ENCODE assay signal across 10 cellular contexts in genomic region chr14:55138091-55138490, GRCh38. TPM values are rescaled to one million over a fixed set of nuclear protein-coding genes. Genes with fewer than 3 reads are reported as not detected.
DNase-seq lines count a peak whose midpoint lies in the region; ATAC-seq and TF ChIP-seq lines count a peak whose summit lies in the region.
"Had no signal": no experiment of that assay in that cellular context is flagged by ENCODE, and none has a peak within 500 bp of the region (broad histone marks: within the 10 kb centered on the region; RNA-seq: fewer than 3 reads in every experiment).

No MANE protein-coding gene starts in this region.

- no peaks in the 10 kb centered on the region for H3K79me2 ChIP-seq in OCI-LY7 (ENCODE audit: insufficient read depth, low read depth, low read length)

- H3K4me2 ChIP-seq in OCI-LY7 (ENCODE audit: low read length) = no peak overlapping the region

- TF ChIP-seq CTCF in OCI-LY7 (conservative IDR thresholded peaks at IDR 0.05; ENCODE audit: low read length) = peak; percentile 61

- peaks cover 60% of the 10 kb centered on the region for H3K36me3 ChIP-seq in OCI-LY7 (ENCODE audit: insufficient read depth, low read length)
- H3K36me3 ChIP-seq in rectal smooth muscle tissue (ENCODE audit: control insufficient read depth, insufficient read depth, low read length) = peaks cover 27% of the 10 kb centered on the region

- H3K9me3 Mint-ChIP-seq in stimulated activated naive B cell treated with anti-CD40 and anti-IgM and Interleukin-4, amounts not matched to agents 10 μg/mL and 1 μg/mL and 100 μg/mL, for 72 hours = no peaks in the 10 kb centered on the region
- H3K9me3 Mint-ChIP-seq: central memory CD8-positive, alpha-beta T cell had no signal

- no peaks in the 10 kb centered on the region for H3K27me3 ChIP-seq in rectal smooth muscle tissue (ENCODE audit: control insufficient read depth, insufficient read depth, low read length)

- no TSS peak for BruUV-seq in OCI-LY7 (replicated peaks; lab: Mats Ljungman, UMichigan)

- peaks cover 16 to 25% of the 10 kb centered on the region in 2 donors for H3K36me3 Mint-ChIP-seq in stimulated activated naive B cell treated with anti-CD40 and anti-IgM and Interleukin-4, amounts not matched to agents 10 μg/mL and 1 μg/mL and 100 μg/mL, for 72 hours

- H3K4me1 ChIP-seq in OCI-LY7 (ENCODE audit: insufficient read depth, low read length, poor library complexity, severe bottlenecking) (no peaks in the 10 kb centered on the region), rectal smooth muscle tissue (ENCODE audit: control insufficient read depth, insufficient read depth, low read length) (peaks cover 17% of the 10 kb centered on the region)

- H2AFZ ChIP-seq in OCI-LY7 (ENCODE audit: low read length) = no peak overlapping the region

- H3K9me2 ChIP-seq in OCI-LY7 (ENCODE audit: insufficient read depth, low read length) = no peaks in the 10 kb centered on the region

- H3K9ac ChIP-seq in rectal smooth muscle tissue (ENCODE audit: low read length) = no peak overlapping the region

- H3K4me3 ChIP-seq in OCI-LY7 (ENCODE audit: low read depth, low read length, poor library complexity, severe bottlenecking) = no peak overlapping the region
- peak overlapping the region; percentile 31 for H3K4me3 ChIP-seq in rectal smooth muscle tissue (ENCODE audit: low read length)

- no peaks in the 10 kb centered on the region for H3K4me1 Mint-ChIP-seq in stimulated activated naive B cell treated with anti-CD40 and anti-IgM and Interleukin-4, amounts not matched to agents 10 μg/mL and 1 μg/mL and 100 μg/mL, for 72 hours
- H3K4me1 Mint-ChIP-seq: central memory CD8-positive, alpha-beta T cell had no signal

- no peaks in the 10 kb centered on the region for H4K20me1 ChIP-seq in OCI-LY7 (ENCODE audit: insufficient read depth, low read length)

- H3K27me3 Mint-ChIP-seq in stimulated activated naive B cell treated with anti-CD40 and anti-IgM and Interleukin-4, amounts not matched to agents 10 μg/mL and 1 μg/mL and 100 μg/mL, for 72 hours = no peaks in the 10 kb centered on the region
- H3K27me3 Mint-ChIP-seq: central memory CD8-positive, alpha-beta T cell had no signal

- ATAC-seq in esophagus mucosa = peak; percentile 26
- no peak for ATAC-seq in stimulated activated naive B cell treated with anti-CD40 and anti-IgM and Interleukin-4, amounts not matched to agents 10 μg/mL and 1 μg/mL and 100 μg/mL, for 72 hours (replicated peaks)
- no peak for ATAC-seq in GM19324 (IDR thresholded peaks at IDR 0.05; ENCODE audit: low FRiP score, unreplicated experiment)
- ATAC-seq in GM19452 (IDR thresholded peaks at IDR 0.05; ENCODE audit: unreplicated experiment) = no peak
- ATAC-seq in HG02981 (IDR thresholded peaks at IDR 0.05; ENCODE audit: unreplicated experiment) = no peak

- H3K27ac Mint-ChIP-seq in stimulated activated naive B cell treated with anti-CD40 and anti-IgM and Interleukin-4, amounts not matched to agents 10 μg/mL and 1 μg/mL and 100 μg/mL, for 72 hours = no peak overlapping the region

- H3K27ac ChIP-seq in OCI-LY7 (ENCODE audit: low read depth, low read length, poor library complexity, severe bottlenecking) = no peak overlapping the region
- H3K27ac ChIP-seq in rectal smooth muscle tissue (ENCODE audit: low read depth, low read length) = peak overlapping the region; percentile 71

- POLR2A ChIA-PET in OCI-LY7 (lab: Charles Lee) = interaction anchor here (0.6 to 1.5 kb wide), 4 partner anchors 9 to 38 kb away, joined by 3 to 5 read pairs (median 3); no protein-coding TSS in a partner anchor

- DNase-seq in ELF-1 (ENCODE audit: low read depth, low spot score) (peak; percentile 34), OCI-LY7 (ENCODE audit: low spot score) (peak; percentile 12)
- no peak for DNase-seq in stimulated activated naive B cell treated with anti-CD40 and anti-IgM and Interleukin-4, amounts not matched to agents 10 μg/mL and 1 μg/mL and 100 μg/mL, for 72 hours
- DNase-seq: NCI-H345 had no signal

- no peaks in the 10 kb centered on the region for H3K9me3 ChIP-seq in OCI-LY7 (ENCODE audit: low read length)

- CTCF ChIA-PET in OCI-LY7 (lab: Charles Lee; ENCODE audit: unreplicated experiment) = no interaction called here

- intact Hi-C loops in OCI-LY7 (cut with micrococcal nuclease; ENCODE audit: unreplicated experiment) = no loop called here

- H3K4me3 Mint-ChIP-seq in stimulated activated naive B cell treated with anti-CD40 and anti-IgM and Interleukin-4, amounts not matched to agents 10 μg/mL and 1 μg/mL and 100 μg/mL, for 72 hours = no peak overlapping the region
- H3K4me3 Mint-ChIP-seq: central memory CD8-positive, alpha-beta T cell had no signal

RNA-seq across cellular contexts. Expression of gene LGALS3, which starts 9.0 kb away (rescaled TPM):
- not detected in 2 replicates for total RNA-seq in OCI-LY7 (2014; rRNA removed; shearing (Covaris generic))
- total RNA-seq in OCI-LY7 (2022) = not detected in 2 replicates
- 211 TPM for total RNA-seq in esophagus mucosa

RNA-seq across cellular contexts. Expression of gene DLGAP5, which starts 53.3 kb away (rescaled TPM):
- 57.6 and 59.2 TPM in 2 replicates for total RNA-seq in OCI-LY7 (2014; rRNA removed; shearing (Covaris generic))
- 92.2 and 94.4 TPM in 2 replicates for total RNA-seq in OCI-LY7 (2022)
- total RNA-seq in esophagus mucosa = 17.9 TPM

Comparison
In these comparisons a context has a peak if more than half of its experiments do, and no peak if none do; other contexts are left out.
1. RNA of gene LGALS3, which starts 9.0 kb away (total RNA-seq): 211 TPM in esophagus mucosa (single experiment); not detected in OCI-LY7; every median in the first group is over 100 times any median in the second.